Comparison of ENCODE assay signal across 31 cellular contexts in genomic region chr4:14504162-14504561, GRCh38.
"Had no signal": no experiment of that assay in that cellular context is flagged by ENCODE, and none has a peak within 500 bp of the region (broad histone marks: within the 10 kb centered on the region; RNA-seq: fewer than 3 reads in every experiment).

No MANE protein-coding gene starts in this region.

- H3K27ac ChIP-seq: adrenal gland, ascending aorta, body of pancreas, brain microvascular endothelial cell, breast epithelium, cardiac muscle cell, colonic mucosa had no signal

- H3K4me3 ChIP-seq: adrenal gland, ascending aorta, body of pancreas, breast epithelium, cardiac muscle cell, colonic mucosa had no signal

- H3K4me1 ChIP-seq: adrenal gland, ascending aorta, body of pancreas, breast epithelium, colonic mucosa had no signal

- H3K36me3 ChIP-seq: adrenal gland, ascending aorta, brain microvascular endothelial cell, breast epithelium, cardiac muscle cell, colonic mucosa had no signal

- H3K27me3 ChIP-seq: adrenal gland, ascending aorta, body of pancreas, brain microvascular endothelial cell, breast epithelium, cardiac muscle cell, colonic mucosa had no signal

- H3K9me3 ChIP-seq: ascending aorta, body of pancreas, breast epithelium, colonic mucosa had no signal

- DNase-seq: activated effector memory CD4-positive, alpha-beta T cell treated with anti-CD3 and anti-CD28 coated beads, Interleukin-2, amount 50 U/mL, for 16 hours; activated effector memory CD4-positive, alpha-beta T cell treated with Interleukin-2 at 50 U/mL for 16 hours; activated gamma-delta T cell; activated gamma-delta T cell treated with Interleukin-2 at 50 U/mL for 16 hours; activated naive CD4-positive, alpha-beta T cell; activated naive CD4-positive, alpha-beta T cell treated with anti-CD3 and anti-CD28 coated beads for 36 hours; activated naive CD4-positive, alpha-beta T cell treated with anti-CD3 and anti-CD28 coated beads, Interleukin-2, amount 10 ng/mL, durations not matched to agents 7 days and 5 days; activated naive CD4-positive, alpha-beta T cell treated with anti-CD3 and anti-CD28 coated beads, Interleukin-2, amount 50 U/mL, for 16 hours; activated naive CD4-positive, alpha-beta T cell treated with Interleukin-2 at 50 U/mL for 16 hours; activated naive CD8-positive, alpha-beta T cell treated with anti-CD3 and anti-CD28 coated beads for 36 hours; activated naive CD8-positive, alpha-beta T cell treated with anti-CD3 and anti-CD28 coated beads, Interleukin-2, amount 10 ng/mL, durations not matched to agents 7 days and 5 days; activated naive CD8-positive, alpha-beta T cell treated with anti-CD3 and anti-CD28 coated beads, Interleukin-2, amount 50 U/mL, for 24 hours; activated T-cell treated with anti-CD3 and anti-CD28 coated beads, Interleukin-2, amount 50 U/mL, for 4 hours; activated T-cell treated with anti-CD3 and anti-CD28 coated beads, Interleukin-2, amount 50 U/mL, for 48 hours; activated T-cell treated with anti-CD3 and anti-CD28 coated beads, Interleukin-2, amount 50 U/mL, for 72 hours; adrenal gland; amniotic stem cell; amygdala; anterior cingulate cortex; aorta; body of pancreas; brain microvascular endothelial cell; caudate nucleus; central memory CD4-positive, alpha-beta T cell; cerebellar nuclear complex; colonic mucosa had no signal

- ATAC-seq: activated naive CD4-positive, alpha-beta T cell treated with anti-CD3 and anti-CD28 coated beads, Interleukin-2, amount 50 U/mL, for 72 hours; activated naive CD8-positive, alpha-beta T cell treated with anti-CD3 and anti-CD28 coated beads, Interleukin-2, amount 50 U/mL, for 24 hours; activated T-cell treated with anti-CD3 and anti-CD28 coated beads, Interleukin-2, amount 50 U/mL, for 4 hours; activated T-cell treated with anti-CD3 and anti-CD28 coated beads, Interleukin-2, amount 50 U/mL, for 72 hours; activated T-helper 17 cell treated with anti-CD3 and anti-CD28 coated beads, Interleukin-2, amount 50 U/mL, for 72 hours; body of pancreas had no signal
